In genomic region chr2:210476194-210477128, GRCh38 we compare ENCODE assay signal across 8 cellular contexts. TPM values are rescaled to one million over a fixed set of nuclear protein-coding genes. Genes with fewer than 3 reads are reported as not detected.
DNase-seq lines count a peak whose midpoint lies in the region; ATAC-seq and TF ChIP-seq lines count a peak whose summit lies in the region.

Gene LANCL1 (minus strand): TSS chr2:210476759. CDS start chr2:210476396, 363 bp downstream.

- peaks cover 49% of the 10 kb centered on the region for H3K4me1 Mint-ChIP-seq in activated CD4-positive, alpha-beta memory T cell treated with anti-CD3 and anti-CD28 coated beads for 36 hours (ENCODE audit: low read depth)

- H3K9me3 ChIP-seq in liver (ENCODE audit: control insufficient read depth in 4 of 4, low read length in 3 of 4), result no peaks in the 10 kb centered on the region

- peak; percentile 86 for DNase-seq in NCI-H774 (lab: John Stamatoyannopoulos, UW)
- DNase-seq in activated CD4-positive, alpha-beta memory T cell treated with anti-CD3 and anti-CD28 coated beads for 36 hours, result peak; percentile 91
- peak; percentile 91 to 98 (median 96) for DNase-seq in dorsolateral prefrontal cortex
- DNase-seq in stimulated activated CD4-positive, alpha-beta T cell treated with anti-CD3 and anti-CD28 coated beads, Interleukin-4, amount 100 ng/mL, for 24 hours, result peak; percentile 87

- TF ChIP-seq CTCF in C4-2B (conservative IDR thresholded peaks at IDR 0.05), result 0 out of 2 replicates have a peak, but pooled peaks have one; percentile 3
- TF ChIP-seq CTCF in dorsolateral prefrontal cortex (IDR thresholded peaks at IDR 0.05 in 54 of 56, conservative IDR thresholded peaks at IDR 0.05 in 2 of 56; ENCODE audit: low read depth in 1 of 56, partially characterized antibody in 56 of 56), result peak in 38 of 56 donors; percentile 3 to 54 (median 32)
- TF ChIP-seq CTCF in liver (IDR thresholded peaks at IDR 0.05; ENCODE audit: low read depth, low read length, missing input control), result no peak

- H3K27me3 ChIP-seq in dorsolateral prefrontal cortex (no peaks in the 10 kb centered on the region), liver (ENCODE audit: control insufficient read depth in 4 of 4, insufficient read depth in 4 of 4, low read length in 3 of 4) (no peaks in the 10 kb centered on the region)

- peak within 1 kb of the TSS; percentile 95 for H3K27ac Mint-ChIP-seq in activated CD4-positive, alpha-beta memory T cell treated with anti-CD3 and anti-CD28 coated beads for 36 hours

- peaks cover 0 to 6% (median 3%) of the 10 kb centered on the region in 4 donors for H3K36me3 ChIP-seq in liver (ENCODE audit: control insufficient read depth in 4 of 4, insufficient read depth in 3 of 4, low read depth in 1 of 4, low read length in 3 of 4)

- POLR2A ChIA-PET in activated CD4-positive, alpha-beta memory T cell treated with anti-CD3 and anti-CD28 coated beads for 36 hours (lab: Charles Lee), result no interaction called here

- CTCF ChIA-PET in activated CD4-positive, alpha-beta memory T cell treated with anti-CD3 and anti-CD28 coated beads for 36 hours (lab: Charles Lee), result interaction anchor here (1.7 kb wide), 1 partner anchor 26 kb away, joined by 8 read pairs; no protein-coding TSS in a partner anchor

- intact Hi-C loops in activated CD4-positive, alpha-beta memory T cell treated with anti-CD3 and anti-CD28 coated beads for 36 hours (cut with micrococcal nuclease), result loop anchor here (1.0 to 2.0 kb wide), 3 partner anchors 32 to 474 kb away; partner anchors contain the start of gene RPE
- intact Hi-C loops in dorsolateral prefrontal cortex (cut with DNase I), result no loop called here

- H3K36me3 Mint-ChIP-seq in activated CD4-positive, alpha-beta memory T cell treated with anti-CD3 and anti-CD28 coated beads for 36 hours, result peaks cover 18% of the 10 kb centered on the region

- H3K4me1 ChIP-seq in liver (ENCODE audit: control insufficient read depth in 4 of 4, insufficient read depth in 4 of 4, low read length in 3 of 4), result peaks cover 2 to 7% (median 6%) of the 10 kb centered on the region in 4 donors

- no peaks in the 10 kb centered on the region for H3K9me3 Mint-ChIP-seq in activated CD4-positive, alpha-beta memory T cell treated with anti-CD3 and anti-CD28 coated beads for 36 hours

- peak within 1 kb of the TSS; percentile 78 to 80 for H3K9ac ChIP-seq in liver (ENCODE audit: low read depth in 1 of 2, low read length in 2 of 2)

- H3K27me3 Mint-ChIP-seq in activated CD4-positive, alpha-beta memory T cell treated with anti-CD3 and anti-CD28 coated beads for 36 hours, result no peaks in the 10 kb centered on the region

- H3K4me3 Mint-ChIP-seq in activated CD4-positive, alpha-beta memory T cell treated with anti-CD3 and anti-CD28 coated beads for 36 hours, result peak within 1 kb of the TSS; percentile 97

- peak in 1 of 2 donors; percentile 12 for TF ChIP-seq RAD21 in liver (IDR thresholded peaks at IDR 0.05)

- under 1% methylated on average over 49 of the region's 49 CpGs for WGBS in liver

- peak; percentile 100 for ATAC-seq in GM19372 (IDR thresholded peaks at IDR 0.05; ENCODE audit: low read depth, unreplicated experiment)
- peak; percentile 100 for ATAC-seq in HG03558 (IDR thresholded peaks at IDR 0.05; ENCODE audit: extremely low read depth, unreplicated experiment)

- H3K27ac ChIP-seq in C4-2B, result peak within 1 kb of the TSS; percentile 67
- H3K27ac ChIP-seq in dorsolateral prefrontal cortex, result peak within 1 kb of the TSS; percentile 49 to 96 (median 89)
- peak within 1 kb of the TSS; percentile 54 to 71 for H3K27ac ChIP-seq in liver (ENCODE audit: low read depth in 1 of 2, low read length in 2 of 2)

- H3K4me3 ChIP-seq in dorsolateral prefrontal cortex (peak within 1 kb of the TSS; percentile 61 to 98 (median 88)), liver (ENCODE audit: low read depth in 1 of 3, low read length in 3 of 3) (peak within 1 kb of the TSS; percentile 74 to 96 (median 92))

TF ChIP-seq in liver, 16 proteins besides CTCF, POLR2A, EP300 and RAD21:
- peak; percentile 42 for TF ChIP-seq REST (IDR thresholded peaks at IDR 0.05)
- no peak for TF ChIP-seq FOXA1 (IDR thresholded peaks at IDR 0.05)
- no peak for TF ChIP-seq ATF3 (IDR thresholded peaks at IDR 0.05)
- peak; percentile 48 for TF ChIP-seq TAF1 (conservative IDR thresholded peaks at IDR 0.05)
- TF ChIP-seq GABPA (IDR thresholded peaks at IDR 0.05 in 1 of 2, conservative IDR thresholded peaks at IDR 0.05 in 1 of 2), result peak in 1 of 2 donors; percentile 72
- no peak for TF ChIP-seq JUND (IDR thresholded peaks at IDR 0.05)
- TF ChIP-seq YY1 (IDR thresholded peaks at IDR 0.05), result peak; percentile 64
- TF ChIP-seq FOXA2 (IDR thresholded peaks at IDR 0.05), result no peak
- peak; percentile 58 for TF ChIP-seq MAX (IDR thresholded peaks at IDR 0.05)
- peak; percentile 60 for TF ChIP-seq SP1 (IDR thresholded peaks at IDR 0.05)
- no peak for TF ChIP-seq ZBTB33 (IDR thresholded peaks at IDR 0.05)
- TF ChIP-seq NR2F2 (IDR thresholded peaks at IDR 0.05), result peak; percentile 88
- TF ChIP-seq EGR1 (IDR thresholded peaks at IDR 0.05; ENCODE audit: low read depth in 2 of 2), result no peak
- peak in 1 of 2 donors; percentile 46 for TF ChIP-seq HNF4A (conservative IDR thresholded peaks at IDR 0.05)
- TF ChIP-seq RXRA (IDR thresholded peaks at IDR 0.05), result peak; percentile 47 to 51

RNA-seq across cellular contexts. Expression of gene LANCL1, which starts in this region (rescaled TPM):
- total RNA-seq in activated CD4-positive, alpha-beta memory T cell treated with anti-CD3 and anti-CD28 coated beads for 36 hours, result 10 to 100 TPM; 39.1 to 42.9 TPM
- total RNA-seq in dorsolateral prefrontal cortex (100 to 1,000 TPM in 118 of 120 experiments, 10 to 100 TPM in 2; 71.4 to 393 (median 221) TPM), liver (10 to 100 TPM; 15.1 to 21.0 TPM)
- polyA plus RNA-seq in liver, result 1 to 10 TPM; 7.2 to 9.1 TPM

Comparison
In these comparisons a context has a peak if more than half of its experiments do, and no peak if none do; other contexts are left out.
1. Peak in every context shown above with its lines: DNase-seq, ATAC-seq, H3K4me3 ChIP-seq and H3K27ac ChIP-seq.